9 cellular contexts compared by ENCODE assay signal in genomic region chr1:82464362-82464931, GRCh38.
DNase-seq lines count a peak whose midpoint lies in the region; TF ChIP-seq lines count a peak whose summit lies in the region.
"Had no signal": no experiment of that assay in that cellular context is flagged by ENCODE, and none has a peak within 500 bp of the region (broad histone marks: within the 10 kb centered on the region; RNA-seq: fewer than 3 reads in every experiment).

No MANE protein-coding gene starts in this region.

- H3K79me2 ChIP-seq in fibroblast of lung (ENCODE audit: control insufficient read depth, insufficient read depth, low read length) (no peaks in the 10 kb centered on the region), osteoblast (ENCODE audit: insufficient read depth, low read length) (no peaks in the 10 kb centered on the region)

- peak; percentile 23 for DNase-seq in Daoy (ENCODE audit: low read depth)
- peak; percentile 85 for DNase-seq in NCI-H510A treated with DMSO at 0.1 percent for 48 hours (lab: John Stamatoyannopoulos, UW)
- peak; percentile 62 to 97 for DNase-seq in fibroblast of lung (ENCODE audit: low read depth in 2 of 2)
- peak; percentile 15 for DNase-seq in putamen (ENCODE audit: low spot score)
- DNase-seq in spleen = no peak
- no peak for DNase-seq in osteoblast (ENCODE audit: insufficient read length, low spot score, missing footprints)
- no peak for DNase-seq in GM20000 (ENCODE audit: low spot score)
- DNase-seq in NCI-H1048 (lab: John Stamatoyannopoulos, UW) = no peak
- DNase-seq: activated CD8-positive, alpha-beta memory T cell treated with anti-CD3 and anti-CD28 coated beads, Interleukin-2, amount 50 U/mL, for 48 hours had no signal

- no peak overlapping the region for H2AFZ ChIP-seq in fibroblast of lung (ENCODE audit: low read length)
- H2AFZ ChIP-seq in osteoblast (ENCODE audit: low read length) = no peak overlapping the region

- H3K4me2 ChIP-seq in fibroblast of lung (ENCODE audit: extremely low read depth, insufficient read depth, low read length) (no peak overlapping the region), osteoblast (ENCODE audit: insufficient read depth, low read length) (no peak overlapping the region)

- H3K36me3 ChIP-seq in fibroblast of lung (ENCODE audit: control insufficient read depth, insufficient read depth, low read length) = no peaks in the 10 kb centered on the region
- no peaks in the 10 kb centered on the region for H3K36me3 ChIP-seq in spleen
- H3K36me3 ChIP-seq in osteoblast (ENCODE audit: insufficient read depth, low read length) = no peaks in the 10 kb centered on the region

- H3K9ac ChIP-seq in fibroblast of lung (ENCODE audit: insufficient read depth, low read length) = no peak overlapping the region

- intact Hi-C loops in spleen (cut with DNase I; ENCODE audit: low total_unique reads) = no loop called here

- H3K9me3 ChIP-seq in fibroblast of lung (ENCODE audit: control insufficient read depth, insufficient read depth, low read depth, low read length) = no peaks in the 10 kb centered on the region
- H3K9me3 ChIP-seq in spleen = no peaks in the 10 kb centered on the region
- H3K9me3 ChIP-seq in osteoblast (ENCODE audit: low read depth, low read length) = no peaks in the 10 kb centered on the region

- WGBS in spleen, 5 donors = 39 to 60% (median 49%) methylated on average over 3 of the region's 3 CpGs

- TF ChIP-seq POLR2A in spleen (IDR thresholded peaks at IDR 0.05) = no peak

- H3K27me3 ChIP-seq in fibroblast of lung (ENCODE audit: control insufficient read depth, insufficient read depth, low read length) (no peaks in the 10 kb centered on the region), spleen (replicated peaks in 1 of 7) (no peaks in the 10 kb centered on the region), osteoblast (ENCODE audit: insufficient read depth, low read length) (no peaks in the 10 kb centered on the region)

- TF ChIP-seq CTCF in fibroblast of lung (conservative IDR thresholded peaks at IDR 0.05 in 1 of 2, IDR thresholded peaks at IDR 0.05 in 1 of 2; ENCODE audit: low read depth in 1 of 2, low read length in 2 of 2) (no peak), spleen (IDR thresholded peaks at IDR 0.05 in 8 of 11, conservative IDR thresholded peaks at IDR 0.05 in 3 of 11) (no peak), osteoblast (IDR thresholded peaks at IDR 0.05; ENCODE audit: extremely low read depth, low read depth, low read length) (no peak), GM20000 (IDR thresholded peaks at IDR 0.05; ENCODE audit: extremely low read depth, missing control alignments) (no peak)

- H3K4me1 ChIP-seq in fibroblast of lung (ENCODE audit: control insufficient read depth, extremely low read depth, insufficient read depth, low read length) = no peaks in the 10 kb centered on the region
- H3K4me1 ChIP-seq in spleen = no peaks in the 10 kb centered on the region
- no peaks in the 10 kb centered on the region for H3K4me1 ChIP-seq in osteoblast (ENCODE audit: insufficient read depth, low read length)

- H3K4me3 ChIP-seq in fibroblast of lung (replicated peaks in 1 of 4; ENCODE audit: control extremely low read depth in 1 of 4, insufficient read depth in 1 of 4, low read depth in 3 of 4, low read length in 4 of 4) (no peak overlapping the region), spleen (no peak overlapping the region), osteoblast (ENCODE audit: insufficient read depth, low read length) (no peak overlapping the region)

- H4K20me1 ChIP-seq in fibroblast of lung (ENCODE audit: control insufficient read depth, extremely low read depth, insufficient read depth, low read length) (no peaks in the 10 kb centered on the region), osteoblast (ENCODE audit: insufficient read depth, low read length) (no peaks in the 10 kb centered on the region)

- no peak overlapping the region for H3K27ac ChIP-seq in fibroblast of lung (ENCODE audit: insufficient read depth, low read length)
- peak overlapping the region in 3 of 8 donors; percentile 15 to 26 (median 20) for H3K27ac ChIP-seq in spleen
- no peak overlapping the region for H3K27ac ChIP-seq in osteoblast (ENCODE audit: low read depth, low read length)

Comparison
In these comparisons a context has a peak if more than half of its experiments do, and no peak if none do; other contexts are left out.
1. DNase-seq: peak in Daoy (single experiment), NCI-H510A treated with DMSO at 0.1 percent for 48 hours (single experiment), fibroblast of lung (2 of 2) and putamen (single experiment); none in spleen (single experiment), osteoblast (single experiment), GM20000 (single experiment) and NCI-H1048 (single experiment).